ENCODE assay signal across 28 cellular contexts in genomic region chr4:127416092-127416491, GRCh38.
"Had no signal": no experiment of that assay in that cellular context is flagged by ENCODE, and none has a peak within 500 bp of the region (broad histone marks: within the 10 kb centered on the region; RNA-seq: fewer than 3 reads in every experiment).

No MANE protein-coding gene starts in this region.

- FAIRE-seq: endothelial cell of umbilical vein had no signal

- DNase-seq: activated CD4-positive, alpha-beta T cell treated with anti-CD3 and anti-CD28 coated beads for 48 hours; activated CD4-positive, alpha-beta T cell treated with anti-CD3 and anti-CD28 coated beads, Interleukin-2, amount 50 U/mL, for 1 hour; activated CD4-positive, alpha-beta T cell treated with anti-CD3 and anti-CD28 coated beads, Interleukin-2, amount 50 U/mL, for 48 hours; activated CD8-positive, alpha-beta memory T cell treated with anti-CD3 and anti-CD28 coated beads for 24 hours; activated CD8-positive, alpha-beta T cell treated with anti-CD3 and anti-CD28 coated beads for 36 hours; activated effector memory CD4-positive, alpha-beta T cell treated with Interleukin-2 at 50 U/mL for 16 hours; activated gamma-delta T cell treated with Interleukin-2 at 50 U/mL for 16 hours; activated naive CD4-positive, alpha-beta T cell treated with anti-CD3 and anti-CD28 coated beads, Interleukin-2, amount 50 U/mL, for 16 hours; activated naive CD4-positive, alpha-beta T cell treated with Interleukin-2 at 50 U/mL for 16 hours; activated T-cell treated with anti-CD3 and anti-CD28 coated beads, Interleukin-2, amount 50 U/mL, for 4 hours; amniotic stem cell; anterior cingulate cortex; body of pancreas; caudate nucleus; cortex of kidney; dermis blood vessel endothelial cell; effector CD4-positive, alpha-beta T cell; esophagus squamous epithelium; foreskin fibroblast; head of caudate nucleus; hippocampal formation; T-helper 17 cell had no signal

- H3K36me3 ChIP-seq: esophagus squamous epithelium had no signal

- H3K4me3 ChIP-seq: body of pancreas, esophagus squamous epithelium had no signal

- H3K27ac ChIP-seq: body of pancreas, epithelial cell of prostate, esophagus squamous epithelium, VCaP had no signal

- H3K4me1 ChIP-seq: body of pancreas, esophagus squamous epithelium had no signal

- H3K9me3 ChIP-seq: body of pancreas, esophagus squamous epithelium had no signal

- ATAC-seq: activated CD4-positive, CD25-positive, alpha-beta regulatory T cell treated with anti-CD3 and anti-CD28 coated beads, Interleukin-2, amount 50 U/mL, for 24 hours; activated CD8-positive, alpha-beta T cell treated with anti-CD3 and anti-CD28 coated beads for 36 hours; activated T-cell treated with anti-CD3 and anti-CD28 coated beads, Interleukin-2, amount 50 U/mL, for 4 hours; activated T-helper 17 cell treated with anti-CD3 and anti-CD28 coated beads, Interleukin-2, amount 50 U/mL, for 72 hours; body of pancreas; T-helper 17 cell; WTC11 had no signal

- H3K27me3 ChIP-seq: body of pancreas, esophagus squamous epithelium had no signal
